ENCODE assay signal across 1 cellular context in genomic region chr1:100835866-100836842, GRCh38.
TF ChIP-seq lines count a peak whose summit lies in the region.

No MANE protein-coding gene starts in this region.

TF ChIP-seq in endothelial cell of umbilical vein, 7 proteins besides CTCF, POLR2A, EP300 and RAD21:
- TF ChIP-seq MYC (IDR thresholded peaks at IDR 0.05; ENCODE audit: low read depth, low read length) (no peak), EZH2 (IDR thresholded peaks at IDR 0.05; ENCODE audit: borderline replicate concordance, low read depth, low read length, severe bottlenecking) (no peak), FOS (IDR thresholded peaks at IDR 0.05; ENCODE audit: borderline replicate concordance, insufficient read depth, low read length) (peak; percentile 64), POLR2AphosphoS5 (IDR thresholded peaks at IDR 0.05; ENCODE audit: insufficient read depth, low read depth, low read length) (no peak), MAX (IDR thresholded peaks at IDR 0.05; ENCODE audit: insufficient read depth, insufficient read length) (no peak), JUN (IDR thresholded peaks at IDR 0.05; ENCODE audit: borderline replicate concordance, insufficient read depth, insufficient read length, low read depth) (peak; percentile 48), GATA2 (IDR thresholded peaks at IDR 0.05; ENCODE audit: insufficient read depth, insufficient read length, low read depth, low read length) (peak; percentile 74)
